1 cellular context compared by ENCODE assay signal in the genomic region with DNA sequence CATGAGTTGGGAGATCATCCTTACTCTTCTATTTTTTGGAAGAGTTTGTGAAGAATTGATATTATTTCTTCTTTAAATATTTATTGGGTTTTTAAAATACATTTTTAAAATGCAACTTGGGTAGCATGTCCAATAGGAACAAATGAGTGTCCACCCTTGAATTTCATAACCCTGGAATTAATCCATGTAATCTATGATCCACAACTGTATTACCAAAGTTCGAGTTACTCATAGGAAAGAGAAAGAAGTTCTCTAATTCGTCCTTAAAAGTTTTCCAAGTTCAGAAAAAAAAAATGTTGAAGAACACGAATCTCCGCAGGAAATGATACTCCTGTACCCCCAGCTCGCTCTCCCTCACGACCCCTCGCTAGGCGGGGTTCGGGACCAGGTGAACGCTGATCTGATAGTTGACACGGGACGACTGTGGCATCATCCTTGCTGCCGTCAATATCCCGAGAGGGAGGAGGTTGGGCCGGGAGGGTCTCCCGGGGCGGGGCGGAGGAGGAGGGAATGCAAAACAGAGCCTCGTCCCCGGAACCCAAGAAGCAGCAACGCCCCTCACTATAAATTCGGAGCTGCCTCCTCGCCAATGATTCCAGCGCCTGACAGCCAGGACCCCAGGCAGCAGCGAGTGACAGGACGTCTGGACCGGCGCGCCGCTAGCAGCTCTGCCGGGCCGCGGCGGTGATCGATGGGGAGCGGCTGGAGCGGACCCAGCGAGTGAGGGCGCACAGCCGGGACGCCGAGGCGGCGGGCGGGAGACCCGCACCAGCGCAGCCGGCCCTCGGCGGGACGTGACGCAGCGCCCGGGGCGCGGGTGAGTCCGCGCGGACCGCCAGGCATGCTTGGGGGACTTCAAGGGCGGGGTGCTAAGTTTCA.
TF ChIP-seq lines count a peak whose summit lies in the region.

A gene (plus strand): TSS at position 593 of the 879 bp plus-strand sequence. CDS start 43,133 bp downstream, outside the sequence.

TF ChIP-seq in HepG2, 621 proteins besides CTCF, POLR2A, EP300 and RAD21 (continued from another document and continues in another):
- TF ChIP-seq ZNF24 (IDR thresholded peaks at IDR 0.05) (no peak), PTBP1 (IDR thresholded peaks at IDR 0.05; ENCODE audit: low read depth, low read length, poor library complexity, severe bottlenecking) (no peak), MTF2 (CRISPR knock-in tag; IDR thresholded peaks at IDR 0.05; ENCODE audit: borderline replicate concordance) (peak; percentile 57; the same call in 1 of the 2 replicates), BORCS8-MEF2B (CRISPR knock-in tag; IDR thresholded peaks at IDR 0.05) (0 out of 2 replicates have a peak, but pooled peaks have one; percentile 20), ZNF616 (CRISPR knock-in tag; IDR thresholded peaks at IDR 0.05; ENCODE audit: low read depth) (no peak), SRY (CRISPR knock-in tag; IDR thresholded peaks at IDR 0.05) (peak; percentile 56; the same call in 1 of the 2 replicates), ASH2L (IDR thresholded peaks at IDR 0.05; ENCODE audit: insufficient read length, low read depth, low read length) (peak; percentile 46), RBFOX2 (IDR thresholded peaks at IDR 0.05; ENCODE audit: low read depth, low read length) (peak; percentile 44; the same call in 1 of the 2 replicates), ZNF253 (CRISPR knock-in tag; IDR thresholded peaks at IDR 0.05; ENCODE audit: borderline replicate concordance) (no peak), CBX2 (IDR thresholded peaks at IDR 0.05; ENCODE audit: low read depth, low read length) (no peak; the same call in 1 of the 2 replicates), CBX2 (CRISPR knock-in tag; IDR thresholded peaks at IDR 0.05; ENCODE audit: low read depth) (peak; percentile 82; the same call in 1 of the 2 replicates), ZNF788 (CRISPR knock-in tag; IDR thresholded peaks at IDR 0.05; ENCODE audit: borderline replicate concordance) (peak; percentile 24; the same call in 1 of the 2 replicates), YEATS4 (CRISPR knock-in tag; IDR thresholded peaks at IDR 0.05; ENCODE audit: borderline replicate concordance) (0 out of 2 replicates have a peak, but pooled peaks have one; percentile 11), ZEB1 (IDR thresholded peaks at IDR 0.05; ENCODE audit: insufficient replicate concordance, low read depth) (no peak), ZFX (CRISPR knock-in tag; IDR thresholded peaks at IDR 0.05; ENCODE audit: low read depth) (peak; percentile 48; the same call in 1 of the 2 replicates), TBP (CRISPR knock-in tag; IDR thresholded peaks at IDR 0.05) (no peak), AGO1 (IDR thresholded peaks at IDR 0.05; ENCODE audit: low read depth, low read length, poor library complexity, severe bottlenecking) (peak; percentile 41), MAZ (IDR thresholded peaks at IDR 0.05; ENCODE audit: borderline replicate concordance, low read depth, low read length) (no peak), MAZ (CRISPR knock-in tag; IDR thresholded peaks at IDR 0.05; ENCODE audit: low read depth) (peak; percentile 75), PHF21A (CRISPR knock-in tag; IDR thresholded peaks at IDR 0.05) (peak; percentile 20; the same call in 1 of the 2 replicates), GABPB1 (CRISPR knock-in tag; IDR thresholded peaks at IDR 0.05) (peak; percentile 53; the same call in 1 of the 2 replicates), KMT2A (CRISPR knock-in tag; IDR thresholded peaks at IDR 0.05) (peak; percentile 67; the same call in 1 of the 2 replicates), ZNF230 (CRISPR knock-in tag; IDR thresholded peaks at IDR 0.05) (peak; percentile 34; the same call in 1 of the 2 replicates), ZNF777 (CRISPR knock-in tag; IDR thresholded peaks at IDR 0.05) (peak; percentile 44; the same call in 1 of the 2 replicates), SIN3A (IDR thresholded peaks at IDR 0.05; ENCODE audit: borderline replicate concordance, low read depth, low read length) (peak; percentile 57; the same call in 1 of the 2 replicates), ZNF547 (CRISPR knock-in tag; IDR thresholded peaks at IDR 0.05) (0 out of 2 replicates have a peak, but pooled peaks have one; percentile 36), ELF3 (CRISPR knock-in tag; IDR thresholded peaks at IDR 0.05) (peak; percentile 14; the same call in 1 of the 2 replicates), ZBTB7A (CRISPR knock-in tag; IDR thresholded peaks at IDR 0.05) (peak; percentile 72), SAP130 (CRISPR knock-in tag; IDR thresholded peaks at IDR 0.05; ENCODE audit: low read depth) (0 out of 2 replicates have a peak, but pooled peaks have one; percentile 12), NFATC3 (CRISPR knock-in tag; IDR thresholded peaks at IDR 0.05) (no peak), ATF7-NPFF (CRISPR knock-in tag; IDR thresholded peaks at IDR 0.05; ENCODE audit: low read depth) (0 out of 2 replicates have a peak, but pooled peaks have one; percentile 35), SKI (IDR thresholded peaks at IDR 0.05; ENCODE audit: partially characterized antibody) (peak; percentile 17), POGZ (CRISPR knock-in tag; IDR thresholded peaks at IDR 0.05) (0 out of 2 replicates have a peak, but pooled peaks have one; percentile 13), TAF1 (CRISPR knock-in tag; IDR thresholded peaks at IDR 0.05) (peak; percentile 32; the same call in 1 of the 2 replicates)
- TF ChIP-seq, protein P1, sequence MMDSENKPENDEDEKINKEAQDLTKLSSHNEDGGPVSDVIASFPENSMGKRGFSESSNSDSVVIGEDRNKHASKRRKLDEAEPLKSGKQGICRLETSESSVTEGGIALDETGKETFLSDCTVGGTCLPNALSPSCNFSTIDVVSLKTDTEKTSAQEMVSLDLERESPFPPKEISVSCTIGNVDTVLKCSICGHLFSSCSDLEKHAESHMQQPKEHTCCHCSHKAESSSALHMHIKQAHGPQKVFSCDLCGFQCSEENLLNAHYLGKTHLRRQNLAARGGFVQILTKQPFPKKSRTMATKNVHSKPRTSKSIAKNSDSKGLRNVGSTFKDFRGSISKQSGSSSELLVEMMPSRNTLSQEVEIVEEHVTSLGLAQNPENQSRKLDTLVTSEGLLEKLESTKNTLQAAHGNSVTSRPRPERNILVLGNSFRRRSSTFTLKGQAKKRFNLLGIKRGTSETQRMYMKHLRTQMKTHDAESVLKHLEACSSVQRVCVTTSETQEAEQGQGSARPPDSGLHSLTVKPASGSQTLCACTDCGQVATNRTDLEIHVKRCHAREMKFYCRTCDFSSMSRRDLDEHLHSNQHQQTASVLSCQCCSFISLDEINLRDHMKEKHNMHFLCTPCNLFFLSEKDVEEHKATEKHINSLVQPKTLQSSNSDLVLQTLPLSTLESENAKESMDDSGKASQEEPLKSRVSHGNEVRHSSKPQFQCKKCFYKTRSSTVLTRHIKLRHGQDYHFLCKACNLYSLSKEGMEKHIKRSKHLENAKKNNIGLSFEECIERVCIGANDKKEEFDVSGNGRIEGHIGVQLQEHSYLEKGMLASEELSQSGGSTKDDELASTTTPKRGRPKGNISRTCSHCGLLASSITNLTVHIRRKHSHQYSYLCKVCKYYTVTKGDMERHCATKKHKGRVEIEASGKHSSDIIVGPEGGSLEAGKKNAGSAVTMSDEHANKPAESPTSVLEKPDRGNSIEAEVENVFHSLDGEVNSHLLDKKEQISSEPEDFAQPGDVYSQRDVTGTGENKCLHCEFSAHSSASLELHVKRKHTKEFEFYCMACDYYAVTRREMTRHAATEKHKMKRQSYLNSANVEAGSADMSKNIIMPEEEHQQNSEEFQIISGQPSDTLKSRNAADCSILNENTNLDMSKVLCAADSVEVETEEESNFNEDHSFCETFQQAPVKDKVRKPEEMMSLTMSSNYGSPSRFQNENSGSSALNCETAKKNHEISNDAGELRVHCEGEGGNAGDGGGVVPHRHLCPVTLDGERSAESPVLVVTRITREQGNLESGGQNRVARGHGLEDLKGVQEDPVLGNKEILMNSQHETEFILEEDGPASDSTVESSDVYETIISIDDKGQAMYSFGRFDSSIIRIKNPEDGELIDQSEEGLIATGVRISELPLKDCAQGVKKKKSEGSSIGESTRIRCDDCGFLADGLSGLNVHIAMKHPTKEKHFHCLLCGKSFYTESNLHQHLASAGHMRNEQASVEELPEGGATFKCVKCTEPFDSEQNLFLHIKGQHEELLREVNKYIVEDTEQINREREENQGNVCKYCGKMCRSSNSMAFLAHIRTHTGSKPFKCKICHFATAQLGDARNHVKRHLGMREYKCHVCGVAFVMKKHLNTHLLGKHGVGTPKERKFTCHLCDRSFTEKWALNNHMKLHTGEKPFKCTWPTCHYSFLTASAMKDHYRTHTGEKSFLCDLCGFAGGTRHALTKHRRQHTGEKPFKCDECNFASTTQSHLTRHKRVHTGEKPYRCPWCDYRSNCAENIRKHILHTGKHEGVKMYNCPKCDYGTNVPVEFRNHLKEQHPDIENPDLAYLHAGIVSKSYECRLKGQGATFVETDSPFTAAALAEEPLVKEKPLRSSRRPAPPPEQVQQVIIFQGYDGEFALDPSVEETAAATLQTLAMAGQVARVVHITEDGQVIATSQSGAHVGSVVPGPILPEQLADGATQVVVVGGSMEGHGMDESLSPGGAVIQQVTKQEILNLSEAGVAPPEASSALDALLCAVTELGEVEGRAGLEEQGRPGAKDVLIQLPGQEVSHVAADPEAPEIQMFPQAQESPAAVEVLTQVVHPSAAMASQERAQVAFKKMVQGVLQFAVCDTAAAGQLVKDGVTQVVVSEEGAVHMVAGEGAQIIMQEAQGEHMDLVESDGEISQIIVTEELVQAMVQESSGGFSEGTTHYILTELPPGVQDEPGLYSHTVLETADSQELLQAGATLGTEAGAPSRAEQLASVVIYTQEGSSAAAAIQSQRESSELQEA (CRISPR knock-in tag; IDR thresholded peaks at IDR 0.05; ENCODE audit: not compliant biosample characterization), result no peak
- TF ChIP-seq, protein P2, sequence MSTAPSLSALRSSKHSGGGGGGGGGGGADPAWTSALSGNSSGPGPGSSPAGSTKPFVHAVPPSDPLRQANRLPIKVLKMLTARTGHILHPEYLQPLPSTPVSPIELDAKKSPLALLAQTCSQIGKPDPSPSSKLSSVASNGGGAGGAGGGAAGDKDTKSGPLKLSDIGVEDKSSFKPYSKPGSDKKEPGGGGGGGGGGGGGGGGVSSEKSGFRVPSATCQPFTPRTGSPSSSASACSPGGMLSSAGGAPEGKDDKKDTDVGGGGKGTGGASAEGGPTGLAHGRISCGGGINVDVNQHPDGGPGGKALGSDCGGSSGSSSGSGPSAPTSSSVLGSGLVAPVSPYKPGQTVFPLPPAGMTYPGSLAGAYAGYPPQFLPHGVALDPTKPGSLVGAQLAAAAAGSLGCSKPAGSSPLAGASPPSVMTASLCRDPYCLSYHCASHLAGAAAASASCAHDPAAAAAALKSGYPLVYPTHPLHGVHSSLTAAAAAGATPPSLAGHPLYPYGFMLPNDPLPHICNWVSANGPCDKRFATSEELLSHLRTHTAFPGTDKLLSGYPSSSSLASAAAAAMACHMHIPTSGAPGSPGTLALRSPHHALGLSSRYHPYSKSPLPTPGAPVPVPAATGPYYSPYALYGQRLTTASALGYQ (CRISPR knock-in tag; IDR thresholded peaks at IDR 0.05), result no peak
- TF ChIP-seq, protein P3, sequence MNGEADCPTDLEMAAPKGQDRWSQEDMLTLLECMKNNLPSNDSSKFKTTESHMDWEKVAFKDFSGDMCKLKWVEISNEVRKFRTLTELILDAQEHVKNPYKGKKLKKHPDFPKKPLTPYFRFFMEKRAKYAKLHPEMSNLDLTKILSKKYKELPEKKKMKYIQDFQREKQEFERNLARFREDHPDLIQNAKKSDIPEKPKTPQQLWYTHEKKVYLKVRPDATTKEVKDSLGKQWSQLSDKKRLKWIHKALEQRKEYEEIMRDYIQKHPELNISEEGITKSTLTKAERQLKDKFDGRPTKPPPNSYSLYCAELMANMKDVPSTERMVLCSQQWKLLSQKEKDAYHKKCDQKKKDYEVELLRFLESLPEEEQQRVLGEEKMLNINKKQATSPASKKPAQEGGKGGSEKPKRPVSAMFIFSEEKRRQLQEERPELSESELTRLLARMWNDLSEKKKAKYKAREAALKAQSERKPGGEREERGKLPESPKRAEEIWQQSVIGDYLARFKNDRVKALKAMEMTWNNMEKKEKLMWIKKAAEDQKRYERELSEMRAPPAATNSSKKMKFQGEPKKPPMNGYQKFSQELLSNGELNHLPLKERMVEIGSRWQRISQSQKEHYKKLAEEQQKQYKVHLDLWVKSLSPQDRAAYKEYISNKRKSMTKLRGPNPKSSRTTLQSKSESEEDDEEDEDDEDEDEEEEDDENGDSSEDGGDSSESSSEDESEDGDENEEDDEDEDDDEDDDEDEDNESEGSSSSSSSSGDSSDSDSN (CRISPR knock-in tag; IDR thresholded peaks at IDR 0.05), result peak; percentile 97
- TF ChIP-seq, protein P4, sequence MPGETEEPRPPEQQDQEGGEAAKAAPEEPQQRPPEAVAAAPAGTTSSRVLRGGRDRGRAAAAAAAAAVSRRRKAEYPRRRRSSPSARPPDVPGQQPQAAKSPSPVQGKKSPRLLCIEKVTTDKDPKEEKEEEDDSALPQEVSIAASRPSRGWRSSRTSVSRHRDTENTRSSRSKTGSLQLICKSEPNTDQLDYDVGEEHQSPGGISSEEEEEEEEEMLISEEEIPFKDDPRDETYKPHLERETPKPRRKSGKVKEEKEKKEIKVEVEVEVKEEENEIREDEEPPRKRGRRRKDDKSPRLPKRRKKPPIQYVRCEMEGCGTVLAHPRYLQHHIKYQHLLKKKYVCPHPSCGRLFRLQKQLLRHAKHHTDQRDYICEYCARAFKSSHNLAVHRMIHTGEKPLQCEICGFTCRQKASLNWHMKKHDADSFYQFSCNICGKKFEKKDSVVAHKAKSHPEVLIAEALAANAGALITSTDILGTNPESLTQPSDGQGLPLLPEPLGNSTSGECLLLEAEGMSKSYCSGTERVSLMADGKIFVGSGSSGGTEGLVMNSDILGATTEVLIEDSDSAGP (CRISPR knock-in tag; IDR thresholded peaks at IDR 0.05; ENCODE audit: borderline replicate concordance), result peak; percentile 34; the same call in 1 of the 2 replicates
- TF ChIP-seq, protein P5, sequence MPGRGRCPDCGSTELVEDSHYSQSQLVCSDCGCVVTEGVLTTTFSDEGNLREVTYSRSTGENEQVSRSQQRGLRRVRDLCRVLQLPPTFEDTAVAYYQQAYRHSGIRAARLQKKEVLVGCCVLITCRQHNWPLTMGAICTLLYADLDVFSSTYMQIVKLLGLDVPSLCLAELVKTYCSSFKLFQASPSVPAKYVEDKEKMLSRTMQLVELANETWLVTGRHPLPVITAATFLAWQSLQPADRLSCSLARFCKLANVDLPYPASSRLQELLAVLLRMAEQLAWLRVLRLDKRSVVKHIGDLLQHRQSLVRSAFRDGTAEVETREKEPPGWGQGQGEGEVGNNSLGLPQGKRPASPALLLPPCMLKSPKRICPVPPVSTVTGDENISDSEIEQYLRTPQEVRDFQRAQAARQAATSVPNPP (CRISPR knock-in tag; IDR thresholded peaks at IDR 0.05), result 0 out of 2 replicates have a peak, but pooled peaks have one; percentile 24
- TF ChIP-seq, protein P6, sequence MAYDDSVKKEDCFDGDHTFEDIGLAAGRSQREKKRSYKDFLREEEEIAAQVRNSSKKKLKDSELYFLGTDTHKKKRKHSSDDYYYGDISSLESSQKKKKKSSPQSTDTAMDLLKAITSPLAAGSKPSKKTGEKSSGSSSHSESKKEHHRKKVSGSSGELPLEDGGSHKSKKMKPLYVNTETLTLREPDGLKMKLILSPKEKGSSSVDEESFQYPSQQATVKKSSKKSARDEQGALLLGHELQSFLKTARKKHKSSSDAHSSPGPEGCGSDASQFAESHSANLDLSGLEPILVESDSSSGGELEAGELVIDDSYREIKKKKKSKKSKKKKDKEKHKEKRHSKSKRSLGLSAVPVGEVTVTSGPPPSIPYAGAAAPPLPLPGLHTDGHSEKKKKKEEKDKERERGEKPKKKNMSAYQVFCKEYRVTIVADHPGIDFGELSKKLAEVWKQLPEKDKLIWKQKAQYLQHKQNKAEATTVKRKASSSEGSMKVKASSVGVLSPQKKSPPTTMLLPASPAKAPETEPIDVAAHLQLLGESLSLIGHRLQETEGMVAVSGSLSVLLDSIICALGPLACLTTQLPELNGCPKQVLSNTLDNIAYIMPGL (CRISPR knock-in tag; IDR thresholded peaks at IDR 0.05; ENCODE audit: borderline replicate concordance in 1 of 2, low read depth in 1 of 2), result peak; percentile 16 to 37; a peak in 1 of 4 replicates
